Comparison of ENCODE assay signal across 1 cellular context in genomic region chr16:642189-643049, GRCh38.
A peak's percentile ranks its signal among the peaks of the same experiment; 100 is the strongest.
TF ChIP-seq lines count a peak whose summit lies in the region.

No MANE protein-coding gene starts in this region.

TF ChIP-seq in HepG2, 621 proteins besides CTCF, POLR2A, EP300 and RAD21 (continued from another document and continues in another):
- TF ChIP-seq MTF1 (CRISPR knock-in tag; IDR thresholded peaks at IDR 0.05) = no peak
- no peak; the same call in 1 of the 2 replicates for TF ChIP-seq ZFP41 (CRISPR knock-in tag; IDR thresholded peaks at IDR 0.05; ENCODE audit: borderline replicate concordance)
- TF ChIP-seq ZNF224 (CRISPR knock-in tag; IDR thresholded peaks at IDR 0.05) = no peak; the same call in 1 of the 2 replicates
- peak; percentile 38; the same call in 1 of the 2 replicates for TF ChIP-seq ZNF280B (CRISPR knock-in tag; IDR thresholded peaks at IDR 0.05; ENCODE audit: borderline replicate concordance)
- TF ChIP-seq PPARG (CRISPR knock-in tag; conservative IDR thresholded peaks at IDR 0.05) = no peak; the same call in 1 of the 2 replicates
- peak; percentile 98 for TF ChIP-seq ATF7-NPFF (CRISPR knock-in tag; IDR thresholded peaks at IDR 0.05; ENCODE audit: low read depth)
- TF ChIP-seq ZNF543 (CRISPR knock-in tag; IDR thresholded peaks at IDR 0.05) = no peak; the same call in 1 of the 2 replicates
- 0 out of 2 replicates have a peak, but pooled peaks have one; percentile 50 for TF ChIP-seq REXO4 (CRISPR knock-in tag; IDR thresholded peaks at IDR 0.05; ENCODE audit: borderline replicate concordance)
- TF ChIP-seq ZBTB46 (CRISPR knock-in tag; IDR thresholded peaks at IDR 0.05; ENCODE audit: borderline replicate concordance) = no peak
- no peak for TF ChIP-seq MATR3 (CRISPR knock-in tag; IDR thresholded peaks at IDR 0.05)
- TF ChIP-seq SKI (IDR thresholded peaks at IDR 0.05; ENCODE audit: partially characterized antibody) = no peak
- no peak for TF ChIP-seq ATAD3A (CRISPR knock-in tag; IDR thresholded peaks at IDR 0.05)
- no peak for TF ChIP-seq ZMYM2 (CRISPR knock-in tag; IDR thresholded peaks at IDR 0.05)
- TF ChIP-seq ZNF598 (CRISPR knock-in tag; IDR thresholded peaks at IDR 0.05; ENCODE audit: borderline replicate concordance) = no peak
- no peak for TF ChIP-seq SAFB2 (CRISPR knock-in tag; IDR thresholded peaks at IDR 0.05; ENCODE audit: borderline replicate concordance, low read depth)
- no peak for TF ChIP-seq NONO (IDR thresholded peaks at IDR 0.05)
- no peak for TF ChIP-seq NONO (CRISPR knock-in tag; conservative IDR thresholded peaks at IDR 0.05)
- TF ChIP-seq ZNF569 (CRISPR knock-in tag; IDR thresholded peaks at IDR 0.05; ENCODE audit: borderline replicate concordance) = no peak
- peak; percentile 66 for TF ChIP-seq ETV5 (CRISPR knock-in tag; IDR thresholded peaks at IDR 0.05; ENCODE audit: borderline replicate concordance)
- peak; percentile 58 for TF ChIP-seq HDAC1 (CRISPR knock-in tag; IDR thresholded peaks at IDR 0.05)
- TF ChIP-seq FOXP1 (IDR thresholded peaks at IDR 0.05) = no peak
- no peak for TF ChIP-seq FOXP1 (CRISPR knock-in tag; IDR thresholded peaks at IDR 0.05)
- peak; percentile 72 for TF ChIP-seq RARA (CRISPR knock-in tag; IDR thresholded peaks at IDR 0.05)
- no peak for TF ChIP-seq HMG20A (CRISPR knock-in tag; IDR thresholded peaks at IDR 0.05; ENCODE audit: borderline replicate concordance)
- no peak for TF ChIP-seq ZNF510 (CRISPR knock-in tag; IDR thresholded peaks at IDR 0.05; ENCODE audit: low read depth)
- TF ChIP-seq PAX8 (CRISPR knock-in tag; IDR thresholded peaks at IDR 0.05; ENCODE audit: borderline replicate concordance) = no peak
- no peak for TF ChIP-seq TEAD3 (CRISPR knock-in tag; optimal IDR thresholded peaks at IDR 0.05; ENCODE audit: borderline replicate concordance)
- TF ChIP-seq ZNF121 (CRISPR knock-in tag; IDR thresholded peaks at IDR 0.05) = no peak
- TF ChIP-seq ATF7 (IDR thresholded peaks at IDR 0.05) = no peak
- TF ChIP-seq ATF7 (CRISPR knock-in tag; IDR thresholded peaks at IDR 0.05) = no peak
- TF ChIP-seq ZNF296 (CRISPR knock-in tag; conservative IDR thresholded peaks at IDR 0.05) = peak; percentile 84; the same call in 1 of the 2 replicates
- no peak for TF ChIP-seq JUND (CRISPR knock-in tag; IDR thresholded peaks at IDR 0.05)
- peak; percentile 57; the same call in 1 of the 2 replicates for TF ChIP-seq ZNF318 (CRISPR knock-in tag; IDR thresholded peaks at IDR 0.05)
- no peak for TF ChIP-seq ZNF737 (CRISPR knock-in tag; IDR thresholded peaks at IDR 0.05; ENCODE audit: borderline replicate concordance)
- no peak for TF ChIP-seq FOXK2 (IDR thresholded peaks at IDR 0.05)
- TF ChIP-seq MYNN (CRISPR knock-in tag; IDR thresholded peaks at IDR 0.05; ENCODE audit: low read depth) = no peak
- no peak for TF ChIP-seq TEAD2 (CRISPR knock-in tag; IDR thresholded peaks at IDR 0.05)
- 0 out of 2 replicates have a peak, but pooled peaks have one; percentile 56 for TF ChIP-seq DZIP1 (CRISPR knock-in tag; IDR thresholded peaks at IDR 0.05)
- TF ChIP-seq ZBTB25 (CRISPR knock-in tag; IDR thresholded peaks at IDR 0.05) = 0 out of 2 replicates have a peak, but pooled peaks have one; percentile 30
- TF ChIP-seq ZNF674 (CRISPR knock-in tag; IDR thresholded peaks at IDR 0.05; ENCODE audit: low read depth) = no peak
- TF ChIP-seq ISL2 (CRISPR knock-in tag; IDR thresholded peaks at IDR 0.05) = no peak
- TF ChIP-seq ZNF549 (CRISPR knock-in tag; IDR thresholded peaks at IDR 0.05) = no peak
- TF ChIP-seq ZNF281 (CRISPR knock-in tag; IDR thresholded peaks at IDR 0.05; ENCODE audit: borderline replicate concordance) = peak; percentile 86; the same call in 1 of the 2 replicates
- no peak for TF ChIP-seq HCFC1 (IDR thresholded peaks at IDR 0.05; ENCODE audit: low read depth, low read length)
- no peak for TF ChIP-seq DRAP1 (CRISPR knock-in tag; IDR thresholded peaks at IDR 0.05)
- no peak for TF ChIP-seq HNRNPUL1 (IDR thresholded peaks at IDR 0.05; ENCODE audit: low read depth, low read length)
- no peak for TF ChIP-seq NPAS2 (CRISPR knock-in tag; IDR thresholded peaks at IDR 0.05; ENCODE audit: borderline replicate concordance)
- TF ChIP-seq PHF8 (CRISPR knock-in tag; IDR thresholded peaks at IDR 0.05) = peak; percentile 77
- TF ChIP-seq ZNF879 (CRISPR knock-in tag; IDR thresholded peaks at IDR 0.05) = no peak
- TF ChIP-seq ZNF282 (IDR thresholded peaks at IDR 0.05; ENCODE audit: partially characterized antibody) = no peak
- no peak for TF ChIP-seq ZNF17 (CRISPR knock-in tag; IDR thresholded peaks at IDR 0.05)
